In the genomic region with DNA sequence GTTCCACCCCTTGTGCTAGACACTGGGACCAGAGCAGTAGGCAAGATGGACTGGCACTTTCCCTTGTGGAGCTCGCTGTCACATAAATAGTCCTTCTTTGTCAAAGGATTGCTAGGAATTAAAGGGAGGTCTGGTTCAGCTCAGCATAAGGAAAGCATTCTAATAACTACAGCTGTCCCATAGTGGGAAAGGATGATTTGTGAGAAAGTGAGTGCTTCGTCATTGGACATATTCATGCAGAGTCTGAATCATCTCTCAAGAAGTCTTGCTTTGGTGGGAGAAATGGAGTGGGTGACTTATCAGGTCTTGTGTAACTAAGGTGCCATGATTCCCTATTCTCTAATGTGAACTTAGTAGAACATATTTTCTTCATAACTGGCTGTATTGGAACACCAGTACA, we compare ENCODE assay signal across 11 cellular contexts. TPM values are rescaled to one million over a fixed set of nuclear protein-coding genes. Genes with fewer than 3 reads are reported as not detected.
DNase-seq lines count a peak whose midpoint lies in the region; ATAC-seq and TF ChIP-seq lines count a peak whose summit lies in the region.
"Had no signal": no experiment of that assay in that cellular context is flagged by ENCODE, and none has a peak within 500 bp of the region (broad histone marks: within the 10 kb centered on the region; RNA-seq: fewer than 3 reads in every experiment).

No MANE protein-coding gene starts in this region.

- ATAC-seq in GM19351 (IDR thresholded peaks at IDR 0.05; ENCODE audit: unreplicated experiment) (no peak), left ventricle myocardium superior (no peak)
- ATAC-seq: natural killer cell had no signal

- intact Hi-C loops in left ventricle myocardium superior (cut with micrococcal nuclease), result no loop called here

- DNase-seq in AG09309 (ENCODE audit: low read depth) (peak; percentile 51), LHCN-M2 (ENCODE audit: low read depth) (peak; percentile 92), amniotic epithelial cell (ENCODE audit: low read depth) (peak; percentile 99), kidney epithelial cell (ENCODE audit: low read depth) (peak; percentile 48), left ventricle myocardium superior (no peak), NCI-H1092 (lab: John Stamatoyannopoulos, UW) (no peak)
- no peak for DNase-seq in activated naive CD4-positive, alpha-beta T cell treated with anti-CD3 and anti-CD28 coated beads, Interleukin-2, amount 50 U/mL, for 16 hours
- DNase-seq: natural killer cell, NCI-H187, T-helper 9 cell had no signal

- H3K4me3 ChIP-seq in AG09309 (ENCODE audit: control insufficient read depth, low read depth, low read length), result no peak overlapping the region
- H3K4me3 ChIP-seq in kidney epithelial cell (ENCODE audit: low read depth, low read length), result no peak overlapping the region

- no peaks in the 10 kb centered on the region for H3K27me3 ChIP-seq in kidney epithelial cell (ENCODE audit: control insufficient read depth, insufficient read depth, low read length)

- H3K36me3 ChIP-seq in kidney epithelial cell (ENCODE audit: control insufficient read depth, insufficient read depth, low read length), result no peaks in the 10 kb centered on the region

- TF ChIP-seq CTCF in AG09309 (IDR thresholded peaks at IDR 0.05; ENCODE audit: control insufficient read depth, insufficient read depth, low read depth, low read length, missing control alignments), result no peak
- no peak for TF ChIP-seq CTCF in kidney epithelial cell (IDR thresholded peaks at IDR 0.05; ENCODE audit: insufficient read depth, low read length, poor library complexity, severe bottlenecking)

RNA-seq across cellular contexts. Expression of a gene that starts 14.7 kb away (rescaled TPM):
- total RNA-seq in LHCN-M2 (2014; rRNA removed), result 6.5 and 8.8 TPM in 2 replicates
- 4.0 TPM for polyA plus RNA-seq in LHCN-M2 (2012)
- total RNA-seq in kidney epithelial cell, result 14.7 and 16.3 TPM in 2 replicates
- 24.0 TPM for total RNA-seq in left ventricle myocardium superior

Comparison
In these comparisons a context has a peak if more than half of its experiments do, and no peak if none do; other contexts are left out.
1. DNase-seq: peak in AG09309 (single experiment), LHCN-M2 (single experiment), amniotic epithelial cell (single experiment) and kidney epithelial cell (single experiment); none in activated naive CD4-positive, alpha-beta T cell treated with anti-CD3 and anti-CD28 coated beads, Interleukin-2, amount 50 U/mL, for 16 hours (single experiment), left ventricle myocardium superior (single experiment) and NCI-H1092 (single experiment).